In genomic region chr4:102263024-102263787, GRCh38 we compare ENCODE assay signal across 7 cellular contexts.
DNase-seq lines count a peak whose midpoint lies in the region; ATAC-seq and TF ChIP-seq lines count a peak whose summit lies in the region.

No MANE protein-coding gene starts in this region.

- peak; percentile 92 for ATAC-seq in HG03103 (IDR thresholded peaks at IDR 0.05; ENCODE audit: low read depth, unreplicated experiment)

- H3K4me3 ChIP-seq in astrocyte of the spinal cord (ENCODE audit: low read depth, low read length), result no peak overlapping the region

- DNase-seq in ELR (ENCODE audit: low read depth), result peak; percentile 54
- peak; percentile 18 for DNase-seq in GM19240 (ENCODE audit: insufficient read length, low spot score)
- DNase-seq in NCI-H2227 (lab: John Stamatoyannopoulos, UW; ENCODE audit: unreplicated experiment), result peak; percentile 71
- DNase-seq in astrocyte of the spinal cord (ENCODE audit: low read depth, low spot score), result peak; percentile 61
- peak; percentile 69 for DNase-seq in left kidney (ENCODE audit: low read depth, low spot score)
- DNase-seq in 8988T, result no peak

- TF ChIP-seq CTCF in astrocyte of the spinal cord (IDR thresholded peaks at IDR 0.05; ENCODE audit: low read depth, low read length), result peak; percentile 56

- in situ Hi-C loops in astrocyte of the spinal cord (cut with HindIII; ENCODE audit: low sequenced_read_pairs), result no loop called here
